10 cellular contexts compared by ENCODE assay signal in the genomic region with DNA sequence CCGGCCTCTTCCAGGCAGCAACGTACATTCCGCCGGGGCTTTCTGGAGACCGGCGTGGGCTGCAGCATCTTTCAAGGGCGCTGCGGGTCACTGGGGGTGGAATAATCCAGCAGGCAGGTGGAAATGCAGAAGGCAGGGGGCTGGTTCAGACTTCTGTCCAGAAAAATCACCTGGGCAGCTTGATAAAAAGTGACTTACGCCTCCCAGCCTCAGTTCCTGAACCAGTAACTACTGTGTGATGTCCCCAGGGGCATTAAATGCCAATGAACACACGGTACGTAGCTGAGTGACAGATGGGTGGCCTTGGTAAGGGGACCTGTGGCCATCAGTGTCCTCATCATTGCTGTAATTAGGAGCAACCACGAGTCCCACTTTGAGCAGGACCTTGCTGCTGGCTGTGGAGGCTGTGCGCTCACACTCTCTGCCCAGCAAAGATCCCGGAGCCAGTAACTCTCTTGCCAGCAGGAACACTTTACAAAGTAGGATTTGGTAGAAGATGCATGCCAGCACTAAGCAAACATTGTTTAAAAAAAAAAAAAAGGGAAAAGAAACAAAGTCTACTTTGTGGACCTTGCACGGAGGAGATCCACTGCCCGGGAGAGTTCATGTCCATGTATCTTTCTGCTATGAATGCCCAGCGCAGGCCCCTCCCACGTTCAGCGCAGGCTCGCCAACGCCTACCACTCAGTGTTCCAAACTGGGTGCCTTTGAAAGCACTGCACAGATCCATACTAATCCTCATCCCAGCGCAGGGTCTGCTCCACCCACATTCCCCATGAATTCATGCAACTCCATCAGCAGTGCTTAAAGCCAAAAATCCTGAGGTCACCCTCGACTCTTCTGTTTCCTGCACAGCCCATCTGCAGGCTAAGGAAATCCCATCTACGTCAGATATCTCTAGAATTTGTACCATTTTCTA.
DNase-seq lines count a peak whose midpoint lies in the region; ATAC-seq and TF ChIP-seq lines count a peak whose summit lies in the region.
"Had no signal": no experiment of that assay in that cellular context is flagged by ENCODE, and none has a peak within 500 bp of the region (broad histone marks: within the 10 kb centered on the region; RNA-seq: fewer than 3 reads in every experiment).

No MANE protein-coding gene starts in this region.

- no peaks in the 10 kb centered on the region for H3K27me3 Mint-ChIP-seq in activated CD4-positive, alpha-beta T cell treated with anti-CD3 and anti-CD28 coated beads for 36 hours
- H3K27me3 Mint-ChIP-seq in type B pancreatic cell, result no peaks in the 10 kb centered on the region
- H3K27me3 Mint-ChIP-seq: B cell had no signal

- no peak for TF ChIP-seq CTCF in esophagus muscularis mucosa (IDR thresholded peaks at IDR 0.05)
- no peak for TF ChIP-seq CTCF in type B pancreatic cell (conservative IDR thresholded peaks at IDR 0.05)

- H3K27ac ChIP-seq in esophagus muscularis mucosa (replicated peaks in 1 of 4) (peak overlapping the region; percentile 86 to 94 (median 90)), muscle layer of colon (ENCODE audit: low read depth, low read length) (peak overlapping the region; percentile 83)

- ATAC-seq in activated CD4-positive, alpha-beta T cell treated with anti-CD3 and anti-CD28 coated beads for 36 hours, result no peak
- ATAC-seq in stimulated activated naive CD8-positive, alpha-beta T cell treated with anti-CD3 and anti-CD28 coated beads, Interleukin-15, Interleukin-2, amounts not matched to agents 100 U/mL and 50 U/mL, for 24 hours, result no peak
- ATAC-seq: SK-N-SH treated with all-trans-retinoic acid at 6 μM for 48 hours had no signal

- DNase-seq in activated CD4-positive, alpha-beta T cell treated with anti-CD3 and anti-CD28 coated beads for 36 hours, result no peak
- no peak for DNase-seq in activated CD4-positive, alpha-beta T cell treated with anti-CD3 and anti-CD28 coated beads, Interleukin-2, amount 50 U/mL, for 4 hours
- no peak for DNase-seq in esophagus muscularis mucosa (ENCODE audit: extremely low spot score)
- DNase-seq in type B pancreatic cell (ENCODE audit: extremely low spot score, unreplicated experiment), result no peak
- no peak for DNase-seq in cortex of kidney (lab: John Stamatoyannopoulos, UW)
- DNase-seq in stimulated activated naive CD8-positive, alpha-beta T cell treated with anti-CD3 and anti-CD28 coated beads, Interleukin-15, Interleukin-2, amounts not matched to agents 100 U/mL and 50 U/mL, for 24 hours, result no peak
- no peak for DNase-seq in EL

- H3K27ac Mint-ChIP-seq in activated CD4-positive, alpha-beta T cell treated with anti-CD3 and anti-CD28 coated beads for 36 hours, result peak overlapping the region; percentile 32
- peak overlapping the region; percentile 68 for H3K27ac Mint-ChIP-seq in type B pancreatic cell
- H3K27ac Mint-ChIP-seq: B cell had no signal

- TF ChIP-seq POLR2A in esophagus muscularis mucosa (IDR thresholded peaks at IDR 0.05; ENCODE audit: low read depth), result no peak

- POLR2A ChIA-PET in activated CD4-positive, alpha-beta T cell treated with anti-CD3 and anti-CD28 coated beads for 36 hours (lab: Charles Lee), result no interaction called here

- peaks cover 2% of the 10 kb centered on the region for H3K36me3 Mint-ChIP-seq in activated CD4-positive, alpha-beta T cell treated with anti-CD3 and anti-CD28 coated beads for 36 hours (ENCODE audit: low read depth)
- no peaks in the 10 kb centered on the region for H3K36me3 Mint-ChIP-seq in type B pancreatic cell

- H3K9me3 ChIP-seq in esophagus muscularis mucosa, result no peaks in the 10 kb centered on the region
- H3K9me3 ChIP-seq in muscle layer of colon (ENCODE audit: low read length), result no peaks in the 10 kb centered on the region

- 31% methylated on average over 23 of the region's 24 CpGs for WGBS in esophagus muscularis mucosa

- intact Hi-C loops in activated CD4-positive, alpha-beta T cell treated with anti-CD3 and anti-CD28 coated beads for 36 hours (cut with DNase I, micrococcal nuclease), result no loop called here
- intact Hi-C loops in esophagus muscularis mucosa (cut with DNase I), result no loop called here

- CTCF ChIA-PET in activated CD4-positive, alpha-beta T cell treated with anti-CD3 and anti-CD28 coated beads for 36 hours (lab: Charles Lee), result no interaction called here

- H3K36me3 ChIP-seq in esophagus muscularis mucosa (no peaks in the 10 kb centered on the region), muscle layer of colon (ENCODE audit: insufficient read depth, low read length) (no peaks in the 10 kb centered on the region)

- no peak for TF ChIP-seq EP300 in esophagus muscularis mucosa (IDR thresholded peaks at IDR 0.05)

- H3K4me1 Mint-ChIP-seq in activated CD4-positive, alpha-beta T cell treated with anti-CD3 and anti-CD28 coated beads for 36 hours, result peaks cover 76% of the 10 kb centered on the region
- H3K4me1 Mint-ChIP-seq in type B pancreatic cell (ENCODE audit: unreplicated experiment), result peaks cover 53% of the 10 kb centered on the region

- H3K27me3 ChIP-seq in esophagus muscularis mucosa (no peaks in the 10 kb centered on the region), muscle layer of colon (ENCODE audit: control insufficient read depth in 1 of 2, insufficient read depth in 2 of 2, low read length in 2 of 2) (no peaks in the 10 kb centered on the region)

- no peak overlapping the region for H3K4me3 Mint-ChIP-seq in activated CD4-positive, alpha-beta T cell treated with anti-CD3 and anti-CD28 coated beads for 36 hours
- H3K4me3 Mint-ChIP-seq in type B pancreatic cell, result peak overlapping the region; percentile 57

- H3K4me3 ChIP-seq in esophagus muscularis mucosa, result peak overlapping the region; percentile 28 to 39 (median 35)
- peak overlapping the region in 1 of 2 donors; percentile 37 for H3K4me3 ChIP-seq in muscle layer of colon (ENCODE audit: low read depth in 1 of 2, low read length in 2 of 2)

- H3K9me3 Mint-ChIP-seq in activated CD4-positive, alpha-beta T cell treated with anti-CD3 and anti-CD28 coated beads for 36 hours (ENCODE audit: low read depth), result no peaks in the 10 kb centered on the region
- H3K9me3 Mint-ChIP-seq in type B pancreatic cell, result no peaks in the 10 kb centered on the region

- H3K4me1 ChIP-seq in esophagus muscularis mucosa (peaks cover 70 to 92% (median 91%) of the 10 kb centered on the region in 4 donors), muscle layer of colon (ENCODE audit: insufficient read depth, low read length) (peaks cover 88% of the 10 kb centered on the region)

- peak overlapping the region; percentile 30 for H3K9ac ChIP-seq in muscle layer of colon (ENCODE audit: low read length)
